In genomic region chr3:2452249-2452648, GRCh38 we compare ENCODE assay signal across 16 cellular contexts.
A peak's percentile ranks its signal among the peaks of the same experiment; 100 is the strongest.
DNase-seq lines count a peak whose midpoint lies in the region; ATAC-seq and TF ChIP-seq lines count a peak whose summit lies in the region.
"Had no signal": no experiment of that assay in that cellular context is flagged by ENCODE, and none has a peak within 500 bp of the region (broad histone marks: within the 10 kb centered on the region; RNA-seq: fewer than 3 reads in every experiment).

No MANE protein-coding gene starts in this region.

- ATAC-seq in HG02885 (IDR thresholded peaks at IDR 0.05; ENCODE audit: poor library complexity, unreplicated experiment): no peak

- no peaks in the 10 kb centered on the region for H3K9me3 Mint-ChIP-seq in mesothelial cell of epicardium

- no peak for TF ChIP-seq CTCF in mesothelial cell of epicardium (IDR thresholded peaks at IDR 0.05; ENCODE audit: unreplicated experiment)

- no peaks in the 10 kb centered on the region for H3K36me3 Mint-ChIP-seq in mesothelial cell of epicardium

- H3K27me3 Mint-ChIP-seq in mesothelial cell of epicardium (ENCODE audit: low read depth): no peaks in the 10 kb centered on the region

- DNase-seq in NCI-H146 (lab: John Stamatoyannopoulos, UW) (peak; percentile 3), NCI-H146 treated with DMSO at 0.1 percent for 48 hours (lab: John Stamatoyannopoulos, UW; ENCODE audit: unreplicated experiment) (no peak), NCI-H1048 (lab: John Stamatoyannopoulos, UW) (peak; percentile 8), NCI-H82 (lab: John Stamatoyannopoulos, UW) (peak; percentile 71), mesothelial cell of epicardium (ENCODE audit: low spot score in 2 of 2, unreplicated experiment in 2 of 2) (no peak), NOMO-1 treated with dmso at 0.1 percent for 144 hours (lab: John Stamatoyannopoulos, UW; ENCODE audit: unreplicated experiment) (no peak), AG08396 (ENCODE audit: low spot score) (no peak)
- DNase-seq: 8988T, DMS153, IMR-90, Kasumi-1, NCI-H2029, NCI-H524, Peyer's patch, SIG-M5 had no signal

- H3K4me3 Mint-ChIP-seq in mesothelial cell of epicardium: no peak overlapping the region

- H3K27ac Mint-ChIP-seq in mesothelial cell of epicardium: peak overlapping the region; percentile 74

- peaks cover 36% of the 10 kb centered on the region for H3K4me1 Mint-ChIP-seq in mesothelial cell of epicardium

Comparison
In these comparisons a context has a peak if more than half of its experiments do, and no peak if none do; other contexts are left out.
1. DNase-seq: peak in NCI-H146 (single experiment), NCI-H1048 (single experiment) and NCI-H82 (single experiment); none in NCI-H146 treated with DMSO at 0.1 percent for 48 hours (single experiment), mesothelial cell of epicardium (0 of 2), NOMO-1 treated with dmso at 0.1 percent for 144 hours (single experiment) and AG08396 (single experiment).